8 cellular contexts compared by ENCODE assay signal in genomic region chr7:30770936-30771858, GRCh38. TPM values are rescaled to one million over a fixed set of nuclear protein-coding genes. Genes with fewer than 3 reads are reported as not detected.
DNase-seq lines count a peak whose midpoint lies in the region; ATAC-seq lines count a peak whose summit lies in the region.

MINDY4 (plus strand) TSS chr7:30771417; CDS start chr7:30771494, 77 bp downstream.

- DNase-seq in ACHN (peak; percentile 89), NCI-H748 treated with DMSO at 0.1 percent for 48 hours (lab: John Stamatoyannopoulos, UW) (peak; percentile 56), memory B cell (ENCODE audit: low spot score in 2 of 2) (peak; percentile 21 to 37)
- peak; percentile 82 for DNase-seq in activated CD8-positive, alpha-beta memory T cell treated with anti-CD3 and anti-CD28 coated beads, Interleukin-2, amount 10 ng/mL, durations not matched to agents 7 days and 5 days
- peak; percentile 38 to 52 (median 44) for DNase-seq in effector memory CD8-positive, alpha-beta T cell
- peak; percentile 32 for DNase-seq in stimulated activated CD8-positive, alpha-beta memory T cell treated with anti-CD3 and anti-CD28 coated beads, Interleukin-12 subunit alpha, Interleukin-12 subunit beta, amount 100 ng/mL, for 1 hour (ENCODE audit: low read depth)

- peak within 1 kb of the TSS; percentile 76 for H3K4me3 Mint-ChIP-seq in activated CD8-positive, alpha-beta memory T cell treated with anti-CD3 and anti-CD28 coated beads, Interleukin-2, amount 10 ng/mL, durations not matched to agents 7 days and 5 days
- H3K4me3 Mint-ChIP-seq in effector memory CD8-positive, alpha-beta T cell = peak within 1 kb of the TSS; percentile 67 to 77
- H3K4me3 Mint-ChIP-seq in memory B cell = peak within 1 kb of the TSS; percentile 89

- peaks cover 2% of the 10 kb centered on the region for H3K36me3 Mint-ChIP-seq in activated CD8-positive, alpha-beta memory T cell treated with anti-CD3 and anti-CD28 coated beads, Interleukin-2, amount 10 ng/mL, durations not matched to agents 7 days and 5 days
- H3K36me3 Mint-ChIP-seq in effector memory CD8-positive, alpha-beta T cell (ENCODE audit: insufficient read depth) = peaks cover 3% of the 10 kb centered on the region
- H3K36me3 Mint-ChIP-seq in memory B cell = no peaks in the 10 kb centered on the region

- peaks cover 6% of the 10 kb centered on the region for H3K4me1 Mint-ChIP-seq in activated CD8-positive, alpha-beta memory T cell treated with anti-CD3 and anti-CD28 coated beads, Interleukin-2, amount 10 ng/mL, durations not matched to agents 7 days and 5 days
- H3K4me1 Mint-ChIP-seq in effector memory CD8-positive, alpha-beta T cell (ENCODE audit: low read depth in 2 of 2) = peaks cover 3 to 4% of the 10 kb centered on the region in 2 donors
- peaks cover 4% of the 10 kb centered on the region for H3K4me1 Mint-ChIP-seq in memory B cell

- CTCF ChIA-PET in activated CD8-positive, alpha-beta memory T cell treated with anti-CD3 and anti-CD28 coated beads, Interleukin-2, amount 10 ng/mL, durations not matched to agents 7 days and 5 days (lab: Charles Lee) = interaction anchor here (0.9 to 1.1 kb wide), 2 partner anchors 10 to 34 kb away, joined by 3 read pairs; no protein-coding TSS in a partner anchor

- ATAC-seq in GM19023 (IDR thresholded peaks at IDR 0.05; ENCODE audit: unreplicated experiment) = peak; percentile 93
- peak; percentile 82 for ATAC-seq in HG03196 (IDR thresholded peaks at IDR 0.05; ENCODE audit: unreplicated experiment)
- peak; percentile 96 for ATAC-seq in activated CD8-positive, alpha-beta memory T cell treated with anti-CD3 and anti-CD28 coated beads, Interleukin-2, amount 10 ng/mL, durations not matched to agents 7 days and 5 days
- peak; percentile 95 for ATAC-seq in effector memory CD8-positive, alpha-beta T cell (replicated peaks)
- peak; percentile 91 for ATAC-seq in memory B cell (ENCODE audit: low read depth)

- in situ Hi-C loops in ACHN (cut with HindIII; ENCODE audit: low pct_ligation_motif_present, low pct_unique_long_range_greater_than_20kb, low sequenced_read_pairs) = no loop called here

- H3K27me3 Mint-ChIP-seq in activated CD8-positive, alpha-beta memory T cell treated with anti-CD3 and anti-CD28 coated beads, Interleukin-2, amount 10 ng/mL, durations not matched to agents 7 days and 5 days = peaks cover 4% of the 10 kb centered on the region
- H3K27me3 Mint-ChIP-seq in effector memory CD8-positive, alpha-beta T cell = no peaks in the 10 kb centered on the region
- H3K27me3 Mint-ChIP-seq in memory B cell = peaks cover under 1% of the 10 kb centered on the region

- H3K27ac Mint-ChIP-seq in activated CD8-positive, alpha-beta memory T cell treated with anti-CD3 and anti-CD28 coated beads, Interleukin-2, amount 10 ng/mL, durations not matched to agents 7 days and 5 days = peak within 1 kb of the TSS; percentile 71
- peak within 1 kb of the TSS; percentile 38 to 83 for H3K27ac Mint-ChIP-seq in effector memory CD8-positive, alpha-beta T cell
- H3K27ac Mint-ChIP-seq in memory B cell = peak within 1 kb of the TSS; percentile 15

- no peaks in the 10 kb centered on the region for H3K9me3 Mint-ChIP-seq in activated CD8-positive, alpha-beta memory T cell treated with anti-CD3 and anti-CD28 coated beads, Interleukin-2, amount 10 ng/mL, durations not matched to agents 7 days and 5 days (ENCODE audit: low read depth)
- H3K9me3 Mint-ChIP-seq in effector memory CD8-positive, alpha-beta T cell = no peaks in the 10 kb centered on the region
- no peaks in the 10 kb centered on the region for H3K9me3 Mint-ChIP-seq in memory B cell

RNA-seq across cellular contexts. Expression of gene MINDY4, which starts in this region (rescaled TPM):
- total RNA-seq in activated CD8-positive, alpha-beta memory T cell treated with anti-CD3 and anti-CD28 coated beads, Interleukin-2, amount 10 ng/mL, durations not matched to agents 7 days and 5 days = 1 to 10 TPM; 1.1 to 1.3 TPM

Comparison
In these comparisons a context has a peak if more than half of its experiments do, and no peak if none do; other contexts are left out.
1. Peak in every context shown above with its lines: DNase-seq and ATAC-seq.
2. DNase-seq: peak in every context shown above with its lines; median percentile 89 in ACHN; 82 in activated CD8-positive, alpha-beta memory T cell treated with anti-CD3 and anti-CD28 coated beads, Interleukin-2, amount 10 ng/mL, durations not matched to agents 7 days and 5 days; 56 in NCI-H748 treated with DMSO at 0.1 percent for 48 hours; 44 in effector memory CD8-positive, alpha-beta T cell; 32 in stimulated activated CD8-positive, alpha-beta memory T cell treated with anti-CD3 and anti-CD28 coated beads, Interleukin-12 subunit alpha, Interleukin-12 subunit beta, amount 100 ng/mL, for 1 hour; 29 in memory B cell.
3. H3K27ac Mint-ChIP-seq: peak in every context shown above with its lines; median percentile 71 in activated CD8-positive, alpha-beta memory T cell treated with anti-CD3 and anti-CD28 coated beads, Interleukin-2, amount 10 ng/mL, durations not matched to agents 7 days and 5 days; 60 in effector memory CD8-positive, alpha-beta T cell; 15 in memory B cell.